In genomic region chr2:142857247-142858154, GRCh38 we compare ENCODE assay signal across 1 cellular context.
TF ChIP-seq lines count a peak whose summit lies in the region.

No MANE protein-coding gene starts in this region.

TF ChIP-seq in IMR-90, 13 proteins besides CTCF, POLR2A, EP300 and RAD21:
- TF ChIP-seq NFE2L2 (IDR thresholded peaks at IDR 0.05; ENCODE audit: low read depth, low read length) (no peak), RCOR1 (IDR thresholded peaks at IDR 0.05; ENCODE audit: insufficient replicate concordance, low read length) (no peak), CEBPB (IDR thresholded peaks at IDR 0.05; ENCODE audit: low read depth, low read length) (peak; percentile 87), ELK1 (IDR thresholded peaks at IDR 0.05; ENCODE audit: borderline replicate concordance, low read depth, low read length) (no peak), BHLHE40 (IDR thresholded peaks at IDR 0.05; ENCODE audit: low read depth, low read length) (no peak), RFX5 (IDR thresholded peaks at IDR 0.05; ENCODE audit: low read depth, low read length) (no peak), SMC3 (IDR thresholded peaks at IDR 0.05; ENCODE audit: low read depth, low read length) (no peak)
